In the genomic region with DNA sequence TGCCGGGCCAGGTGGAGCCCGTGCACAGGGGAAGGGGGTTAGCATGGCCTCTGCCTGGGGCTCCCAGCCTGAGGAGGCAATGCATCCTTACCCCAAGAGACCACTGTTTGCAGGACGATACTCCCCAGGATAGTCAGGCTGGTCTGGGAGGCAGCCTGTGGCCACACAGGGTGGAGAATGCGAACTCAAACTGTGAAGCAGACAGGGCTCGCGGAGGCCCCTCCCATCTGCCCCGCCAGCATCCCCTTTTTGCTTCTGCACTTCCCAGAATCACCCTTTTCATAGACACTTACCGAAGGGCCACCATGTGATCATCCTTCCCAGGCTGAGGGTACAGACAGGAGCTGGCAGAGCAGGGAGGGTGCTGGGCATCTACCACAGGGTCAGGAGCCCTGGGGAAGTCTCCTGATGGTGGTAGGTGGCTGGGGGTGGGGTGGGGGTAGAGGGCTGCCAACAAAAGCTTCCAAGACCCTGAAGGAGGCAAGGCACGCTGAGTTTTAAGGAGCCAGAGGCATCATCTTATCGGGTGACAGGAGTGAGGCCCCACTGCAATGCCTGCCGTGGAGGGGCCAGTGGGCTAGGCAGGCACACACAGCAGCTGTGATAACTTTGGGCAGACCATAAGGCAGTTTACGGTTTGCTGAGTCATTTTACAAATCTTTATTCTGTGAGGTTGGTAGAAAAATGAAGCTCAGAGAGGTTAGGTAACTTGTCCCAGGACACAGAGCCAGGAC, we compare ENCODE assay signal across 10 cellular contexts. TPM values are rescaled to one million over a fixed set of nuclear protein-coding genes. Genes with fewer than 3 reads are reported as not detected.
DNase-seq lines count a peak whose midpoint lies in the region; ATAC-seq and TF ChIP-seq lines count a peak whose summit lies in the region.
"Had no signal": no experiment of that assay in that cellular context is flagged by ENCODE, and none has a peak within 500 bp of the region (broad histone marks: within the 10 kb centered on the region; RNA-seq: fewer than 3 reads in every experiment).

No MANE protein-coding gene starts in this region.

- H3F3A ChIP-seq in MM.1S (ENCODE audit: insufficient read depth, low read length), result peaks cover 13% of the 10 kb centered on the region

- peaks cover 30% of the 10 kb centered on the region for H3K4me1 Mint-ChIP-seq in osteocyte (ENCODE audit: unreplicated experiment)

- no peaks in the 10 kb centered on the region for H3K27me3 ChIP-seq in MM.1S (replicated peaks; ENCODE audit: insufficient read depth, low read length)

- peak overlapping the region; percentile 98 for H3K4me2 ChIP-seq in MM.1S (ENCODE audit: low read depth, low read length)

- TF ChIP-seq CTCF in MM.1S (IDR thresholded peaks at IDR 0.05; ENCODE audit: low read length), result no peak
- TF ChIP-seq CTCF in osteocyte (IDR thresholded peaks at IDR 0.05), result no peak

- H3K27ac ChIP-seq in MM.1S (ENCODE audit: low read length) (peak overlapping the region; percentile 89), epithelial cell of prostate (peak overlapping the region; percentile 57)

- H3K4me3 Mint-ChIP-seq in osteocyte (ENCODE audit: unreplicated experiment), result no peak overlapping the region

- H4K20me1 ChIP-seq in MM.1S (ENCODE audit: insufficient read depth, low read length), result no peaks in the 10 kb centered on the region

- H3K27ac Mint-ChIP-seq in osteocyte (ENCODE audit: unreplicated experiment), result no peak overlapping the region

- H3K36me3 Mint-ChIP-seq in osteocyte (ENCODE audit: unreplicated experiment), result no peaks in the 10 kb centered on the region

- no peaks in the 10 kb centered on the region for H3K36me3 ChIP-seq in MM.1S (replicated peaks; ENCODE audit: insufficient read depth, low read length)

- H3K79me2 ChIP-seq in MM.1S (ENCODE audit: low read length), result peaks cover 29% of the 10 kb centered on the region

- peak overlapping the region; percentile 13 for H2AFZ ChIP-seq in MM.1S (ENCODE audit: low read length)

- DNase-seq in MM.1S (peak; percentile 69), epithelial cell of prostate (ENCODE audit: low read depth, low spot score) (no peak), osteocyte (ENCODE audit: extremely low spot score, unreplicated experiment) (peak; percentile 71), NCI-H1694 (lab: John Stamatoyannopoulos, UW) (no peak)

- H3K4me3 ChIP-seq in MM.1S (ENCODE audit: low read length), result peak overlapping the region; percentile 64

- ATAC-seq in GM18907 (IDR thresholded peaks at IDR 0.05; ENCODE audit: unreplicated experiment), result peak; percentile 18
- no peak for ATAC-seq in GM18861 (IDR thresholded peaks at IDR 0.05; ENCODE audit: unreplicated experiment)
- no peak for ATAC-seq in HG02759 (IDR thresholded peaks at IDR 0.05; ENCODE audit: unreplicated experiment)
- ATAC-seq in GM21825 (IDR thresholded peaks at IDR 0.05; ENCODE audit: unreplicated experiment), result no peak

- no peaks in the 10 kb centered on the region for H3K9me3 ChIP-seq in MM.1S (replicated peaks; ENCODE audit: insufficient read depth, low read length)

- H3K9me3 Mint-ChIP-seq in osteocyte (ENCODE audit: unreplicated experiment), result no peaks in the 10 kb centered on the region

- H3K27me3 Mint-ChIP-seq in osteocyte (ENCODE audit: unreplicated experiment), result no peaks in the 10 kb centered on the region

- peak overlapping the region; percentile 84 for H3K9ac ChIP-seq in MM.1S (ENCODE audit: low read length)

- H3K4me1 ChIP-seq in MM.1S (ENCODE audit: low read length), result peaks cover 74% of the 10 kb centered on the region

- H3K9me2 ChIP-seq in MM.1S (replicated peaks; ENCODE audit: insufficient read depth, low read length), result no peaks in the 10 kb centered on the region

RNA-seq across cellular contexts. Expression of a gene that starts 31.3 kb away (rescaled TPM):
- total RNA-seq in osteocyte, result 31.2 and 33.7 TPM in 2 replicates

RNA-seq across cellular contexts. Expression of a gene that starts 44.6 kb away (rescaled TPM):
- not detected in 2 replicates for total RNA-seq in osteocyte
- total RNA-seq: fibroblast of lung, M059J had no signal

Comparison
In these comparisons a context has a peak if more than half of its experiments do, and no peak if none do; other contexts are left out.
1. DNase-seq: peak in MM.1S (single experiment) and osteocyte (single experiment); none in epithelial cell of prostate (single experiment) and NCI-H1694 (single experiment).